ENCODE assay signal across 27 cellular contexts in the genomic region with DNA sequence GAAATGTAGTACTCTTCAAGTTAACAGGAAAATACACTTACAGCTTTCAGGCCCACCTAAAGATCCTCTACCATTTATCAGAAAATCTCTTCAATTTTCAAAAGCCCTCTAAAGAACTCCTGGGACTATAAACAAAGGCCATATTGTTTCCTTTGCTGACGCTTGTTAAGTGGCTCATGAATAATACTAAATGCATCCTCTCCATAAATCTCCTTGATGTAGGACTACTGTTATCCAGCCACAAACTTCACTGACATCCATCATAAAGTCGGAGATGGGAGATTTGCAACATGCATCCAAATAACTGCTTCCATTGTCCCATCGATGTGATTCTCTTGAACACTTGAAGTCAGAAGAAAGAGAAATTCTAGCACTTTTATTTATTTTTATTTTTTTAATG.
DNase-seq lines count a peak whose midpoint lies in the region; ATAC-seq, FAIRE-seq and TF ChIP-seq lines count a peak whose summit lies in the region.
"Had no signal": no experiment of that assay in that cellular context is flagged by ENCODE, and none has a peak within 500 bp of the region (broad histone marks: within the 10 kb centered on the region; RNA-seq: fewer than 3 reads in every experiment).

No MANE protein-coding gene starts in this region.

- no peaks in the 10 kb centered on the region for H3K9me2 ChIP-seq in SK-N-SH

- H3K36me3 Mint-ChIP-seq in astrocyte (ENCODE audit: low read depth, unreplicated experiment), result no peaks in the 10 kb centered on the region
- H3K36me3 Mint-ChIP-seq: CD8-positive, alpha-beta memory T cell; T-cell had no signal

- no peaks in the 10 kb centered on the region for H3K36me3 ChIP-seq in SK-N-SH (replicated peaks in 1 of 2; ENCODE audit: control insufficient read depth in 1 of 2, insufficient read depth in 2 of 2, low read length in 1 of 2)
- no peaks in the 10 kb centered on the region for H3K36me3 ChIP-seq in astrocyte (ENCODE audit: insufficient read depth, low read length)
- H3K36me3 ChIP-seq in Peyer's patch, result no peaks in the 10 kb centered on the region
- H3K36me3 ChIP-seq in mucosa of descending colon (ENCODE audit: low read depth), result no peaks in the 10 kb centered on the region

- H3K27ac ChIP-seq in SK-N-SH (ENCODE audit: low read depth in 2 of 2, low read length in 1 of 2), result no peak overlapping the region
- H3K27ac ChIP-seq in astrocyte (ENCODE audit: low read depth, low read length), result no peak overlapping the region
- H3K27ac ChIP-seq in Peyer's patch, result no peak overlapping the region
- H3K27ac ChIP-seq: C4-2B had no signal

- TF ChIP-seq POLR2A in Peyer's patch (IDR thresholded peaks at IDR 0.05), result no peak

- H3K9me3 ChIP-seq in SK-N-SH (no peaks in the 10 kb centered on the region), astrocyte (ENCODE audit: insufficient read depth, low read depth, low read length) (no peaks in the 10 kb centered on the region), Peyer's patch (no peaks in the 10 kb centered on the region), mucosa of descending colon (no peaks in the 10 kb centered on the region)

- TF ChIP-seq EP300 in SK-N-SH (IDR thresholded peaks at IDR 0.05; ENCODE audit: borderline replicate concordance in 1 of 2, low read depth in 1 of 2, low read length in 1 of 2), result no peak

- CTCF ChIA-PET in SK-N-SH (lab: Yijun Ruan, JAX), result no interaction called here

- H3K9me3 Mint-ChIP-seq in astrocyte (ENCODE audit: unreplicated experiment), result no peaks in the 10 kb centered on the region
- H3K9me3 Mint-ChIP-seq: H9 had no signal

- TF ChIP-seq RAD21 in SK-N-SH (IDR thresholded peaks at IDR 0.05; ENCODE audit: low read length), result no peak

- POLR2A ChIA-PET in SK-N-SH (lab: Yijun Ruan, JAX), result no interaction called here

- no peak for ATAC-seq in SK-N-SH treated with all-trans-retinoic acid at 6 μM for 48 hours
- no peak for ATAC-seq in mucosa of descending colon
- ATAC-seq: HepG2, K562, Right ventricle myocardium inferior, T-cell had no signal

- H3F3A ChIP-seq in SK-N-SH (replicated peaks; ENCODE audit: insufficient read depth), result no peaks in the 10 kb centered on the region

- H3K79me2 ChIP-seq in SK-N-SH (ENCODE audit: insufficient read depth), result no peaks in the 10 kb centered on the region
- no peaks in the 10 kb centered on the region for H3K79me2 ChIP-seq in astrocyte (ENCODE audit: insufficient read depth, low read length)

- H3K4me3 Mint-ChIP-seq in astrocyte (ENCODE audit: unreplicated experiment), result no peak overlapping the region
- H3K4me3 Mint-ChIP-seq: CD8-positive, alpha-beta memory T cell; H9; T-cell; T-helper 2 cell treated with Interferon-gamma antibody and Interleukin-4, amounts not matched to agents 5 μg/mL and 100 μg/mL, for 36 hours had no signal

- H3K4me1 Mint-ChIP-seq in astrocyte (ENCODE audit: low read depth, unreplicated experiment), result peaks cover 2% of the 10 kb centered on the region
- H3K4me1 Mint-ChIP-seq: CD8-positive, alpha-beta memory T cell; T-cell had no signal

- no peak for FAIRE-seq in astrocyte (lab: Jason Lieb, UNC)
- FAIRE-seq: GM19239, HepG2, K562, RCC 7860 had no signal

- H2AFZ ChIP-seq in SK-N-SH (ENCODE audit: low read depth) (no peak overlapping the region), astrocyte (ENCODE audit: low read depth, low read length) (no peak overlapping the region)

- DNase-seq in SK-N-SH (no peak), NCI-H1105 treated with DMSO at 0.1 percent for 48 hours (lab: John Stamatoyannopoulos, UW) (peak; percentile 11), astrocyte (ENCODE audit: low read depth) (peak; percentile 25), Peyer's patch (no peak), hypothalamus (lab: John Stamatoyannopoulos, UW) (no peak), mucosa of descending colon (no peak)
- DNase-seq: 8988T; CD8-positive, alpha-beta memory T cell; DMS53; GF-D8; H9; MV-4-11; NCI-H187 treated with DMSO at 0.1 percent for 48 hours; NCI-H2107; NCI-H226; NCI-H510A treated with DMSO at 0.1 percent for 48 hours; NCI-H774; NK-92 treated with Interleukin-12 subunit alpha and Interleukin-12 subunit beta, amount 100 ng/mL, for 24 hours; T-cell had no signal

- H3K9ac ChIP-seq in SK-N-SH (no peak overlapping the region), astrocyte (ENCODE audit: low read length) (no peak overlapping the region)

- no peak overlapping the region for H3K27ac Mint-ChIP-seq in astrocyte (ENCODE audit: unreplicated experiment)
- H3K27ac Mint-ChIP-seq: CD8-positive, alpha-beta memory T cell; T-cell; T-helper 2 cell treated with Interferon-gamma antibody and Interleukin-4, amounts not matched to agents 5 μg/mL and 100 μg/mL, for 36 hours had no signal

- H3K27me3 ChIP-seq in SK-N-SH (ENCODE audit: insufficient read depth) (no peaks in the 10 kb centered on the region), astrocyte (ENCODE audit: insufficient read depth, low read length) (no peaks in the 10 kb centered on the region), Peyer's patch (no peaks in the 10 kb centered on the region)

- H3K4me1 ChIP-seq in SK-N-SH (ENCODE audit: control insufficient read depth in 1 of 2, insufficient read depth in 2 of 2, low read depth in 1 of 2, low read length in 1 of 2) (no peaks in the 10 kb centered on the region; a peak in 1 of 4 replicates), astrocyte (ENCODE audit: insufficient read depth, low read length) (no peaks in the 10 kb centered on the region), Peyer's patch (no peaks in the 10 kb centered on the region), mucosa of descending colon (ENCODE audit: low read depth) (no peaks in the 10 kb centered on the region)

- H3K4me2 ChIP-seq in SK-N-SH, result no peak overlapping the region
- no peak overlapping the region for H3K4me2 ChIP-seq in astrocyte (ENCODE audit: low read length)

- H3K27me3 Mint-ChIP-seq in astrocyte (ENCODE audit: low read depth, unreplicated experiment), result no peaks in the 10 kb centered on the region
- H3K27me3 Mint-ChIP-seq: CD8-positive, alpha-beta memory T cell; T-cell had no signal

- 35% methylated on average over 3 of the region's 3 CpGs for WGBS in SK-N-SH (ENCODE audit: low lambda C conversion rate)

- H4K20me1 ChIP-seq in SK-N-SH (ENCODE audit: insufficient read depth) (no peaks in the 10 kb centered on the region), astrocyte (ENCODE audit: insufficient read depth, low read length) (no peaks in the 10 kb centered on the region)

- H3K4me3 ChIP-seq in SK-N-SH (ENCODE audit: low read depth in 2 of 2, low read length in 1 of 2) (no peak overlapping the region), astrocyte (ENCODE audit: insufficient read depth, low read depth, low read length) (no peak overlapping the region), Peyer's patch (no peak overlapping the region), mucosa of descending colon (no peak overlapping the region)
- H3K4me3 ChIP-seq: K562 had no signal

- intact Hi-C loops in mucosa of descending colon (cut with DNase I, micrococcal nuclease), result no loop called here

- TF ChIP-seq CTCF in SK-N-SH (IDR thresholded peaks at IDR 0.05) (no peak), astrocyte (IDR thresholded peaks at IDR 0.05; ENCODE audit: insufficient read depth, low read depth, low read length) (no peak), Peyer's patch (IDR thresholded peaks at IDR 0.05) (no peak), mucosa of descending colon (IDR thresholded peaks at IDR 0.05) (no peak)

TF ChIP-seq in SK-N-SH treated with all-trans-retinoic acid at 6 μM for 48 hours, 23 proteins besides CTCF, POLR2A, EP300 and RAD21 (continues in another document):
- TF ChIP-seq ISL1 (CRISPR knock-in tag; IDR thresholded peaks at IDR 0.05) (peak; percentile 63), ZNF70 (CRISPR knock-in tag; IDR thresholded peaks at IDR 0.05) (no peak), ESRRG (CRISPR knock-in tag; IDR thresholded peaks at IDR 0.05) (no peak), PPARA (CRISPR knock-in tag; IDR thresholded peaks at IDR 0.05; ENCODE audit: borderline replicate concordance) (no peak), ZFP3 (CRISPR knock-in tag; IDR thresholded peaks at IDR 0.05) (no peak), BACH2 (CRISPR knock-in tag; IDR thresholded peaks at IDR 0.05; ENCODE audit: borderline replicate concordance) (no peak), RARB (CRISPR knock-in tag; IDR thresholded peaks at IDR 0.05) (no peak)
- TF ChIP-seq, protein P1, sequence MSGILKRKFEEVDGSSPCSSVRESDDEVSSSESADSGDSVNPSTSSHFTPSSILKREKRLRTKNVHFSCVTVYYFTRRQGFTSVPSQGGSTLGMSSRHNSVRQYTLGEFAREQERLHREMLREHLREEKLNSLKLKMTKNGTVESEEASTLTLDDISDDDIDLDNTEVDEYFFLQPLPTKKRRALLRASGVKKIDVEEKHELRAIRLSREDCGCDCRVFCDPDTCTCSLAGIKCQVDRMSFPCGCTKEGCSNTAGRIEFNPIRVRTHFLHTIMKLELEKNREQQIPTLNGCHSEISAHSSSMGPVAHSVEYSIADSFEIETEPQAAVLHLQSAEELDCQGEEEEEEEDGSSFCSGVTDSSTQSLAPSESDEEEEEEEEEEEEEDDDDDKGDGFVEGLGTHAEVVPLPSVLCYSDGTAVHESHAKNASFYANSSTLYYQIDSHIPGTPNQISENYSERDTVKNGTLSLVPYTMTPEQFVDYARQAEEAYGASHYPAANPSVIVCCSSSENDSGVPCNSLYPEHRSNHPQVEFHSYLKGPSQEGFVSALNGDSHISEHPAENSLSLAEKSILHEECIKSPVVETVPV (CRISPR knock-in tag; IDR thresholded peaks at IDR 0.05), result no peak

TF ChIP-seq in SK-N-SH, 30 proteins besides CTCF, POLR2A, EP300 and RAD21 (continues in another document):
- no peak for TF ChIP-seq TEAD4 (IDR thresholded peaks at IDR 0.05; ENCODE audit: borderline replicate concordance, insufficient read depth)
- TF ChIP-seq YY1 (IDR thresholded peaks at IDR 0.05; ENCODE audit: low read depth), result no peak
- TF ChIP-seq CHD2 (IDR thresholded peaks at IDR 0.05; ENCODE audit: low read length, partially characterized antibody), result no peak
- no peak for TF ChIP-seq EZH2phosphoT487 (IDR thresholded peaks at IDR 0.05; ENCODE audit: borderline replicate concordance, low read depth)
- TF ChIP-seq, protein P2, sequence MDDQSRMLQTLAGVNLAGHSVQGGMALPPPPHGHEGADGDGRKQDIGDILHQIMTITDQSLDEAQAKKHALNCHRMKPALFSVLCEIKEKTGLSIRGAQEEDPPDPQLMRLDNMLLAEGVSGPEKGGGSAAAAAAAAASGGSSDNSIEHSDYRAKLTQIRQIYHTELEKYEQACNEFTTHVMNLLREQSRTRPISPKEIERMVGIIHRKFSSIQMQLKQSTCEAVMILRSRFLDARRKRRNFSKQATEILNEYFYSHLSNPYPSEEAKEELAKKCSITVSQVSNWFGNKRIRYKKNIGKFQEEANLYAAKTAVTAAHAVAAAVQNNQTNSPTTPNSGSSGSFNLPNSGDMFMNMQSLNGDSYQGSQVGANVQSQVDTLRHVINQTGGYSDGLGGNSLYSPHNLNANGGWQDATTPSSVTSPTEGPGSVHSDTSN (IDR thresholded peaks at IDR 0.05), result no peak
- TF ChIP-seq RCOR1 (IDR thresholded peaks at IDR 0.05; ENCODE audit: low read length), result no peak
- no peak for TF ChIP-seq ELF1 (IDR thresholded peaks at IDR 0.05)
- TF ChIP-seq, protein P3, sequence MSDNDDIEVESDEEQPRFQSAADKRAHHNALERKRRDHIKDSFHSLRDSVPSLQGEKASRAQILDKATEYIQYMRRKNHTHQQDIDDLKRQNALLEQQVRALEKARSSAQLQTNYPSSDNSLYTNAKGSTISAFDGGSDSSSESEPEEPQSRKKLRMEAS (IDR thresholded peaks at IDR 0.05; ENCODE audit: low read depth), result no peak

Comparison
In these comparisons a context has a peak if more than half of its experiments do, and no peak if none do; other contexts are left out.
1. DNase-seq: peak in NCI-H1105 treated with DMSO at 0.1 percent for 48 hours (single experiment) and astrocyte (single experiment); none in SK-N-SH (single experiment), Peyer's patch (0 of 3), hypothalamus (0 of 51) and mucosa of descending colon (0 of 3).